In genomic region chr4:93791570-93792195, GRCh38 we compare ENCODE assay signal across 8 cellular contexts. TPM values are rescaled to one million over a fixed set of nuclear protein-coding genes. Genes with fewer than 3 reads are reported as not detected.
DNase-seq lines count a peak whose midpoint lies in the region; ATAC-seq, FAIRE-seq and TF ChIP-seq lines count a peak whose summit lies in the region.

No MANE protein-coding gene starts in this region.

- no peak overlapping the region for H3K4me3 ChIP-seq in Jurkat, Clone E6-1 (ENCODE audit: low read length)
- H3K4me3 ChIP-seq in dorsolateral prefrontal cortex, result no peak overlapping the region
- H3K4me3 ChIP-seq in mesenchymal stem cell (ENCODE audit: insufficient read depth in 1 of 2, low read depth in 1 of 2, low read length in 2 of 2), result no peak overlapping the region

- H3K4me1 Mint-ChIP-seq in activated T-cell treated with anti-CD3 and anti-CD28 coated beads, Interleukin-2, amount 50 U/mL, for 72 hours (ENCODE audit: low read depth), result no peaks in the 10 kb centered on the region

- no peak overlapping the region for H2BK120ac ChIP-seq in mesenchymal stem cell (ENCODE audit: low read depth, low read length)

- H3K14ac ChIP-seq in mesenchymal stem cell (ENCODE audit: low read length in 2 of 2), result no peak overlapping the region

- intact Hi-C loops in dorsolateral prefrontal cortex (cut with DNase I), result no loop called here

- H3K79me1 ChIP-seq in mesenchymal stem cell (replicated peaks; ENCODE audit: low read length, poor library complexity, severe bottlenecking), result no peaks in the 10 kb centered on the region

- H3K27me3 Mint-ChIP-seq in activated T-cell treated with anti-CD3 and anti-CD28 coated beads, Interleukin-2, amount 50 U/mL, for 72 hours (ENCODE audit: low read depth), result no peaks in the 10 kb centered on the region

- H3K4me1 ChIP-seq in mesenchymal stem cell (ENCODE audit: control insufficient read depth, insufficient read depth, low read depth, low read length), result no peaks in the 10 kb centered on the region

- no peak overlapping the region for H3K18ac ChIP-seq in mesenchymal stem cell (ENCODE audit: low read depth in 1 of 2, low read length in 2 of 2)

- H3K23ac ChIP-seq in mesenchymal stem cell (ENCODE audit: low read length in 2 of 2), result no peak overlapping the region

- peak; percentile 71 to 94 (median 85) for TF ChIP-seq CTCF in dorsolateral prefrontal cortex (IDR thresholded peaks at IDR 0.05 in 54 of 56, conservative IDR thresholded peaks at IDR 0.05 in 2 of 56; ENCODE audit: low read depth in 1 of 56, partially characterized antibody in 56 of 56)

- no peak overlapping the region for H3K4me2 ChIP-seq in mesenchymal stem cell (ENCODE audit: low read length, poor library complexity, severe bottlenecking)

- peak; percentile 34 to 37 for DNase-seq in activated T-cell treated with anti-CD3 and anti-CD28 coated beads, Interleukin-2, amount 50 U/mL, for 72 hours
- DNase-seq in activated T-cell treated with anti-CD3 and anti-CD28 coated beads for 4 hours, result no peak
- DNase-seq in Jurkat, Clone E6-1 (ENCODE audit: low read depth, low spot score), result peak; percentile 33
- DNase-seq in RPMI8226, result peak; percentile 51
- peak in 8 of 10 donors; percentile 27 to 72 (median 56) for DNase-seq in dorsolateral prefrontal cortex
- DNase-seq in mesenchymal stem cell, result peak; percentile 50
- DNase-seq in urothelium cell line (ENCODE audit: low spot score), result peak; percentile 56

- no peak for FAIRE-seq in urothelium cell line (lab: Jason Lieb, UNC)

- H2BK12ac ChIP-seq in mesenchymal stem cell (ENCODE audit: low read length in 2 of 2), result no peak overlapping the region

- H4K8ac ChIP-seq in mesenchymal stem cell (ENCODE audit: low read length), result no peak overlapping the region

- no peaks in the 10 kb centered on the region for H3K9me3 ChIP-seq in mesenchymal stem cell (ENCODE audit: control insufficient read depth, low read length)

- H3K4ac ChIP-seq in mesenchymal stem cell (ENCODE audit: low read depth in 1 of 2, low read length in 2 of 2), result no peak overlapping the region

- no peak overlapping the region for H3K9ac ChIP-seq in mesenchymal stem cell (ENCODE audit: low read length)

- no peak overlapping the region for H4K91ac ChIP-seq in mesenchymal stem cell (ENCODE audit: low read length)

- no peaks in the 10 kb centered on the region for H3K9me3 Mint-ChIP-seq in activated T-cell treated with anti-CD3 and anti-CD28 coated beads, Interleukin-2, amount 50 U/mL, for 72 hours

- no peaks in the 10 kb centered on the region for H3K36me3 ChIP-seq in mesenchymal stem cell (ENCODE audit: control insufficient read depth in 1 of 2, insufficient read depth in 2 of 2, low read depth in 1 of 2, low read length in 2 of 2)

- no peak overlapping the region for H3K27ac Mint-ChIP-seq in activated T-cell treated with anti-CD3 and anti-CD28 coated beads, Interleukin-2, amount 50 U/mL, for 72 hours

- H3K36me3 Mint-ChIP-seq in activated T-cell treated with anti-CD3 and anti-CD28 coated beads, Interleukin-2, amount 50 U/mL, for 72 hours (ENCODE audit: insufficient read depth in 2 of 2), result no peaks in the 10 kb centered on the region

- no peak overlapping the region for H2AFZ ChIP-seq in mesenchymal stem cell (ENCODE audit: low read depth, low read length)

- 0% methylated on average over 2 of the region's 3 CpGs for WGBS in mesenchymal stem cell

- H3K4me3 Mint-ChIP-seq in activated T-cell treated with anti-CD3 and anti-CD28 coated beads, Interleukin-2, amount 50 U/mL, for 72 hours, result no peak overlapping the region

- H3K27ac ChIP-seq in dorsolateral prefrontal cortex (no peak overlapping the region), mesenchymal stem cell (ENCODE audit: low read length, poor library complexity, severe bottlenecking) (no peak overlapping the region)

- peak overlapping the region; percentile 75 for H2AK5ac ChIP-seq in mesenchymal stem cell (ENCODE audit: low read length, severe bottlenecking)

- H3K27me3 ChIP-seq in dorsolateral prefrontal cortex (peaks cover 0 to 4% (median 0%) of the 10 kb centered on the region in 45 donors), mesenchymal stem cell (ENCODE audit: control insufficient read depth in 1 of 2, insufficient read depth in 1 of 2, low read length in 2 of 2) (peaks cover 0 to 28% of the 10 kb centered on the region in 2 experiments)

- H2BK5ac ChIP-seq in mesenchymal stem cell (ENCODE audit: low read depth, low read length, poor library complexity, severe bottlenecking), result no peak overlapping the region

- H2BK15ac ChIP-seq in mesenchymal stem cell (ENCODE audit: low read depth, poor library complexity, severe bottlenecking), result no peak overlapping the region

- peak; percentile 43 to 44 for ATAC-seq in activated T-cell treated with anti-CD3 and anti-CD28 coated beads, Interleukin-2, amount 50 U/mL, for 72 hours (replicated peaks in 1 of 2)
- peak; percentile 84 for ATAC-seq in GM21786 (IDR thresholded peaks at IDR 0.05; ENCODE audit: unreplicated experiment)

RNA-seq across cellular contexts. Expression of gene ATOH1, which starts 36.9 kb away (rescaled TPM):
- not detected for total RNA-seq in activated T-cell treated with anti-CD3 and anti-CD28 coated beads, Interleukin-2, amount 50 U/mL, for 72 hours
- 0.53 TPM for polyA plus RNA-seq in Jurkat, Clone E6-1 (2012; ENCODE audit: insufficient read depth, insufficient read length)
- total RNA-seq in dorsolateral prefrontal cortex, result not detected
- not detected for polyA plus RNA-seq in mesenchymal stem cell (2013, experiment 1 of 2)
- polyA plus RNA-seq in mesenchymal stem cell (2013, experiment 2 of 2), result not detected
